Comparison of ENCODE assay signal across 17 cellular contexts in the genomic region with DNA sequence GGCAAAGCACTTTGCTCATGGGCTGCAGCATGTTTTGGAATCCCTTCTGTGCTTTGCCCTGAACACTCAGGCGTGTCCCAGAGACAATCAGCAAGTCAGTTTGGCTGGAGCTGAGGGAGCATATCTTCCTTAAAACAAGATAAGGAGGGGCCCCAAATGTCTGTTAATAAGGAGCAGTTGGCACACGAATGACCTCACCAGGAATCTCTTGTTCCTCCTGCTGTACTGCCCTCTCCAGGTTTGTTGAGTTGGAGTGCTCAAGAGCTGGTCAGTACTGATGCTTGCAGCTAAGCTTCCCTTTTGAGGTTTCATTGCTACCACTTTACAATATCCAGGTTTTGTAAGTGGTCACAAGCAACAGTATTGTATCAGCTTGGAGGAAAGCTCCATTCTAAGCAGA.
"Had no signal": no experiment of that assay in that cellular context is flagged by ENCODE, and none has a peak within 500 bp of the region (broad histone marks: within the 10 kb centered on the region; RNA-seq: fewer than 3 reads in every experiment).

No MANE protein-coding gene starts in this region.

- ATAC-seq: activated CD4-positive, alpha-beta T cell treated with anti-CD3 and anti-CD28 coated beads for 36 hours; activated naive CD4-positive, alpha-beta T cell treated with anti-CD3 and anti-CD28 coated beads, Interleukin-2, amount 50 U/mL, for 72 hours; left colon; mucosa of descending colon; naive thymus-derived CD4-positive, alpha-beta T cell; upper lobe of right lung had no signal

- H3K36me3 ChIP-seq: esophagus muscularis mucosa, thoracic aorta, upper lobe of right lung, WERI-Rb-1 had no signal

- H3K4me1 ChIP-seq: esophagus muscularis mucosa, parathyroid adenoma, upper lobe of right lung had no signal

- H3K36me3 Mint-ChIP-seq: activated CD4-positive, alpha-beta memory T cell treated with anti-CD3 and anti-CD28 coated beads for 36 hours; activated naive CD4-positive, alpha-beta T cell treated with anti-CD3 and anti-CD28 coated beads, Interleukin-2, amount 50 U/mL, for 72 hours; naive thymus-derived CD4-positive, alpha-beta T cell had no signal

- H3K27ac ChIP-seq: esophagus muscularis mucosa, parathyroid adenoma, thoracic aorta, upper lobe of right lung, WERI-Rb-1 had no signal

- H3K9me3 Mint-ChIP-seq: activated CD4-positive, alpha-beta memory T cell treated with anti-CD3 and anti-CD28 coated beads for 36 hours had no signal

- H3K4me1 Mint-ChIP-seq: activated CD4-positive, alpha-beta T cell treated with anti-CD3 and anti-CD28 coated beads for 36 hours; naive thymus-derived CD4-positive, alpha-beta T cell had no signal

- H3K9me3 ChIP-seq: esophagus muscularis mucosa, mucosa of descending colon, thoracic aorta, upper lobe of right lung had no signal

- H3K79me2 ChIP-seq: parathyroid adenoma had no signal

- H3K4me3 Mint-ChIP-seq: activated CD4-positive, alpha-beta memory T cell treated with anti-CD3 and anti-CD28 coated beads for 36 hours; activated CD4-positive, alpha-beta T cell treated with anti-CD3 and anti-CD28 coated beads for 36 hours; naive thymus-derived CD4-positive, alpha-beta T cell had no signal

- H3K4me3 ChIP-seq: esophagus muscularis mucosa, mucosa of descending colon, thoracic aorta, upper lobe of right lung had no signal

- H2AFZ ChIP-seq: parathyroid adenoma had no signal

- H3K27me3 ChIP-seq: esophagus muscularis mucosa, upper lobe of right lung had no signal

- DNase-seq: activated CD4-positive, alpha-beta memory T cell treated with anti-CD3 and anti-CD28 coated beads for 36 hours; activated CD4-positive, alpha-beta T cell treated with anti-CD3 and anti-CD28 coated beads for 36 hours; activated effector memory CD4-positive, alpha-beta T cell treated with anti-CD3 and anti-CD28 coated beads, Interleukin-2, amount 50 U/mL, for 16 hours; activated T-cell treated with anti-CD3 and anti-CD28 coated beads, Interleukin-2, amount 50 U/mL, for 48 hours; amniotic stem cell; foreskin fibroblast; left colon; mucosa of descending colon; naive thymus-derived CD4-positive, alpha-beta T cell; stimulated activated CD4-positive, alpha-beta T cell treated with anti-CD3 and anti-CD28 coated beads, Interleukin-2, amount 100 ng/mL, for 24 hours; T-helper 1 cell; upper lobe of right lung; WERI-Rb-1 had no signal

- H3K9ac ChIP-seq: parathyroid adenoma had no signal
